In the genomic region with DNA sequence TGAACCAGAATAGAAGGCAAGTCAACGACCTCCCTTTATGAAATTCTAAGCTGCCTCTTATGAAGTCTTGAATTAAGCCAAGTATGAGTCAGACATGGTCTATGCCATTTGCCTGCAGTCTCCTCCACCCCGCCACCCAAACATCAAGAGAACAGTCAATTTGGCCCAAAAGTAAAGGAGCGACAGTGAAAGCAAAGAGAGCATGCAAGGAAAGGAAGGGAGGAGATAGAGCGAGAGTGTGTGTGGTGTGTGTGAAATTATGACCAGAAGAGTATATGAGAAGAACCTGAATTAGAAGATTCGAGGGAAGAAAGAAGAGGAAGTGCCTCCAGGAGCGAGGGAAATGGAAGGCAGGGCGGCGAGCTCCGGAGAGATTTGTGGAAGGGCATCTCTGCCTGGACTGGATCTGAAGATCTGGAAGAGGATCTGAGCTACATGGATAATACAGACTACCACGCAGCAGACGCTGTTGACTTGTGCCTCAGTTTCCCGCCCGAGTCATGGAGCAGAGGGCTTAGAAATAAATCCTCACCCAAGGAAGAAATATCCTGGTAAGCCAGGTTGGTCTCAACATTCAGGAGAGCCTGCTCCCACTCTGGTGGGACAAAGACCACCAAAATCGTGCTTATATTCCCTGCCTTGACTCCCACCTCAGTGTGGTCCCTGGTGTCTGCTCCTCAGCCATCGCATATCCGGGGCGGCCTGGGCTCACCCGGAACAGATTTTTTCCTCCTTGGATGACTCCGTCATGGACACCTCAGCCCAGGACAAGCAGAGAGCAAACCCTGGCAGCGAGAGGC, we compare ENCODE assay signal across 8 cellular contexts. TPM values are rescaled to one million over a fixed set of nuclear protein-coding genes. Genes with fewer than 3 reads are reported as not detected.
DNase-seq lines count a peak whose midpoint lies in the region; ATAC-seq and TF ChIP-seq lines count a peak whose summit lies in the region.

No MANE protein-coding gene starts in this region.

- 5% methylated on average over 20 of the region's 20 CpGs for WGBS in right cardiac atrium

- ATAC-seq in right cardiac atrium (peak; percentile 4 to 8), GM21381 (IDR thresholded peaks at IDR 0.05; ENCODE audit: unreplicated experiment) (no peak)

- no peaks in the 10 kb centered on the region for H3K9me3 ChIP-seq in right cardiac atrium (ENCODE audit: control insufficient read depth, low read length)

- DNase-seq in NCI-H510A (lab: John Stamatoyannopoulos, UW) (peak; percentile 4), NCI-H510A treated with DMSO at 0.1 percent for 48 hours (lab: John Stamatoyannopoulos, UW) (no peak), LNCaP clone FGC (ENCODE audit: low read depth) (no peak), right cardiac atrium (peak in 1 of 3 donors; percentile 44), skeletal muscle cell (ENCODE audit: low read depth) (no peak), NCI-H1048 (lab: John Stamatoyannopoulos, UW) (no peak)

- peak overlapping the region; percentile 95 for H3K27ac ChIP-seq in right cardiac atrium (ENCODE audit: low read length)

- H3K4me3 Mint-ChIP-seq in activated naive CD4-positive, alpha-beta T cell treated with anti-CD3 and anti-CD28 coated beads, Interleukin-2, amount 50 U/mL, for 24 hours, result peak overlapping the region; percentile 96

- H3K9me3 Mint-ChIP-seq in activated naive CD4-positive, alpha-beta T cell treated with anti-CD3 and anti-CD28 coated beads, Interleukin-2, amount 50 U/mL, for 24 hours, result no peaks in the 10 kb centered on the region

- H3K36me3 Mint-ChIP-seq in activated naive CD4-positive, alpha-beta T cell treated with anti-CD3 and anti-CD28 coated beads, Interleukin-2, amount 50 U/mL, for 24 hours, result peaks cover 17% of the 10 kb centered on the region

- no peaks in the 10 kb centered on the region for H3K27me3 ChIP-seq in right cardiac atrium (ENCODE audit: control insufficient read depth, insufficient read depth)

- H3K27me3 Mint-ChIP-seq in activated naive CD4-positive, alpha-beta T cell treated with anti-CD3 and anti-CD28 coated beads, Interleukin-2, amount 50 U/mL, for 24 hours, result no peaks in the 10 kb centered on the region

- no peak for TF ChIP-seq CTCF in LNCaP clone FGC (IDR thresholded peaks at IDR 0.05; ENCODE audit: control insufficient read depth, extremely low read depth, insufficient read depth)

- H3K4me1 Mint-ChIP-seq in activated naive CD4-positive, alpha-beta T cell treated with anti-CD3 and anti-CD28 coated beads, Interleukin-2, amount 50 U/mL, for 24 hours, result peaks cover 71% of the 10 kb centered on the region

- H3K4me1 ChIP-seq in right cardiac atrium (ENCODE audit: control insufficient read depth, insufficient read depth, low read length), result peaks cover 2% of the 10 kb centered on the region

- intact Hi-C loops in right cardiac atrium (cut with DNase I), result loop anchor here in 1 of 4 donors (10.0 kb wide), 1 partner anchor 271 kb away; no protein-coding TSS in a partner anchor

- H3K27ac Mint-ChIP-seq in activated naive CD4-positive, alpha-beta T cell treated with anti-CD3 and anti-CD28 coated beads, Interleukin-2, amount 50 U/mL, for 24 hours, result peak overlapping the region; percentile 97

- peak overlapping the region; percentile 99 for H3K4me3 ChIP-seq in LNCaP clone FGC (ENCODE audit: low read depth, low read length)
- H3K4me3 ChIP-seq in right cardiac atrium (ENCODE audit: low read length), result peak overlapping the region; percentile 77
- H3K4me3 ChIP-seq in skeletal muscle cell (ENCODE audit: low read depth, low read length), result peak overlapping the region; percentile 97

RNA-seq across cellular contexts. Expression of a gene that starts 0.5 kb away (rescaled TPM):
- 10 to 100 TPM; 17.8 to 27.2 (median 18.5) TPM for total RNA-seq in right cardiac atrium
- 18.2 TPM for polyA plus RNA-seq in right cardiac atrium

RNA-seq across cellular contexts. Expression of a gene that starts 0.8 kb away (rescaled TPM):
- 10 to 100 TPM; 17.6 to 22.5 (median 21.1) TPM for total RNA-seq in right cardiac atrium
- polyA plus RNA-seq in right cardiac atrium, result 9.1 TPM
